In genomic region chr1:51612349-51612982, GRCh38 we compare ENCODE assay signal across 21 cellular contexts. TPM values are rescaled to one million over a fixed set of nuclear protein-coding genes. Genes with fewer than 3 reads are reported as not detected.
DNase-seq lines count a peak whose midpoint lies in the region; ATAC-seq, FAIRE-seq and TF ChIP-seq lines count a peak whose summit lies in the region.
"Had no signal": no experiment of that assay in that cellular context is flagged by ENCODE, and none has a peak within 500 bp of the region (broad histone marks: within the 10 kb centered on the region; RNA-seq: fewer than 3 reads in every experiment).

No MANE protein-coding gene starts in this region.

- no peaks in the 10 kb centered on the region for H3K9me2 ChIP-seq in PC-9 (ENCODE audit: insufficient read depth)

- H3K9me3 ChIP-seq in PC-9 (ENCODE audit: insufficient read depth, low read depth): no peaks in the 10 kb centered on the region
- H3K9me3 ChIP-seq in gastroesophageal sphincter: no peaks in the 10 kb centered on the region
- H3K9me3 ChIP-seq in smooth muscle cell (replicated peaks; ENCODE audit: low read depth): no peaks in the 10 kb centered on the region

- POLR2A ChIA-PET in PC-9 (lab: Charles Lee; ENCODE audit: unreplicated experiment): interaction anchor here (0.6 to 0.7 kb wide), 6 partner anchors 9 to 377 kb away, joined by 3 to 7 read pairs (median 4); no protein-coding TSS in a partner anchor

- TF ChIP-seq CTCF in PC-9 (conservative IDR thresholded peaks at IDR 0.05) (no peak), gastroesophageal sphincter (IDR thresholded peaks at IDR 0.05) (no peak), smooth muscle cell (IDR thresholded peaks at IDR 0.05; ENCODE audit: borderline replicate concordance, insufficient read depth, poor library complexity, severe bottlenecking) (no peak)

- no peak for TF ChIP-seq EP300 in gastroesophageal sphincter (IDR thresholded peaks at IDR 0.05)

- intact Hi-C loops in PC-9 (cut with micrococcal nuclease; ENCODE audit: unreplicated experiment): loop anchor here (1.0 kb wide), 1 partner anchor 43 kb away; no protein-coding TSS in a partner anchor

- H3F3A ChIP-seq in PC-9 (ENCODE audit: insufficient read depth, low read depth) (peaks cover 17% of the 10 kb centered on the region), smooth muscle cell (ENCODE audit: low read depth) (no peaks in the 10 kb centered on the region)

- peaks cover 37% of the 10 kb centered on the region for H3K4me1 ChIP-seq in PC-9 (replicated peaks; ENCODE audit: insufficient read depth)
- H3K4me1 ChIP-seq in gastroesophageal sphincter: peaks cover 0 to 44% (median 7%) of the 10 kb centered on the region in 3 donors
- no peaks in the 10 kb centered on the region for H3K4me1 ChIP-seq in smooth muscle cell (ENCODE audit: low read depth)

- no peak overlapping the region for H3K4me3 ChIP-seq in PC-9
- H3K4me3 ChIP-seq in gastroesophageal sphincter: no peak overlapping the region
- no peak overlapping the region for H3K4me3 ChIP-seq in smooth muscle cell
- H3K4me3 ChIP-seq: skin epidermis had no signal

- no peak overlapping the region for H3K9ac ChIP-seq in smooth muscle cell (ENCODE audit: low read depth)

- DNase-seq in PC-9 (peak in 1 of 2 experiments; percentile 85), smooth muscle cell (lab: John Stamatoyannopoulos, UW; ENCODE audit: unreplicated experiment) (no peak), NCI-H2227 (lab: John Stamatoyannopoulos, UW; ENCODE audit: unreplicated experiment) (no peak), NCI-H1417 treated with DMSO at 0.1 percent for 48 hours (lab: John Stamatoyannopoulos, UW) (no peak)
- DNase-seq in activated effector memory CD4-positive, alpha-beta T cell treated with Interleukin-2 at 50 U/mL for 16 hours: no peak
- DNase-seq: activated CD4-positive, alpha-beta memory T cell treated with anti-CD3 and anti-CD28 coated beads for 36 hours; activated naive CD8-positive, alpha-beta T cell treated with anti-CD3 and anti-CD28 coated beads for 36 hours; activated T-cell treated with anti-CD3 and anti-CD28 coated beads, Interleukin-2, amount 50 U/mL, for 24 hours; dermis blood vessel endothelial cell; DMS53; hippocampal formation; left colon; NCI-H2081; NCI-H524; nucleus accumbens; Right ventricle myocardium superior had no signal

- FAIRE-seq in G401.6 (lab: Jason Lieb, UNC): peak; percentile 94
- FAIRE-seq: GM19239 had no signal

- CTCF ChIA-PET in PC-9 (lab: Charles Lee): interaction anchor here (0.6 to 0.7 kb wide), 2 partner anchors 43 to 276 kb away, joined by 3 to 13 read pairs; no protein-coding TSS in a partner anchor

- BruUV-seq in PC-9 (replicated peaks; lab: Mats Ljungman, UMichigan): no TSS peak

- WGBS in gastroesophageal sphincter (ENCODE audit: low coverage in 1 of 2), 2 donors: 28 to 38% methylated on average over 5 of the region's 5 CpGs
- 28% methylated on average over 5 of the region's 5 CpGs for WGBS in smooth muscle cell (ENCODE audit: low lambda C conversion rate)

- H3K36me3 ChIP-seq in PC-9 (ENCODE audit: low read depth) (no peaks in the 10 kb centered on the region), gastroesophageal sphincter (no peaks in the 10 kb centered on the region), smooth muscle cell (ENCODE audit: low read depth) (no peaks in the 10 kb centered on the region)

- H3K79me2 ChIP-seq in PC-9 (ENCODE audit: low read depth) (peaks cover 5% of the 10 kb centered on the region), smooth muscle cell (ENCODE audit: low read depth) (peaks cover under 1% of the 10 kb centered on the region)

- H3K4me2 ChIP-seq in PC-9: peak overlapping the region; percentile 11; the same call in 1 of the 2 replicates
- H3K4me2 ChIP-seq in smooth muscle cell: no peak overlapping the region

- H3K27ac ChIP-seq in PC-9: 0 out of 2 replicates have a peak overlapping the region, but pooled peaks have one; percentile 11
- peak overlapping the region in 3 of 4 donors; percentile 24 to 48 (median 46) for H3K27ac ChIP-seq in gastroesophageal sphincter
- H3K27ac ChIP-seq in smooth muscle cell (ENCODE audit: low read depth): peak overlapping the region; percentile 7
- H3K27ac ChIP-seq: C4-2B, skin epidermis had no signal

- TF ChIP-seq POLR2A in gastroesophageal sphincter (IDR thresholded peaks at IDR 0.05): no peak

- H3K27me3 ChIP-seq in PC-9 (ENCODE audit: insufficient read depth, low read depth): no peaks in the 10 kb centered on the region
- no peaks in the 10 kb centered on the region for H3K27me3 ChIP-seq in gastroesophageal sphincter
- H3K27me3 ChIP-seq in smooth muscle cell (ENCODE audit: low read depth): no peaks in the 10 kb centered on the region

- ATAC-seq in gastroesophageal sphincter: no peak
- ATAC-seq: left colon had no signal

- H4K20me1 ChIP-seq in PC-9 (ENCODE audit: insufficient read depth) (no peaks in the 10 kb centered on the region), smooth muscle cell (ENCODE audit: low read depth) (no peaks in the 10 kb centered on the region)

- H2AFZ ChIP-seq in PC-9 (no peak overlapping the region), smooth muscle cell (ENCODE audit: low read depth) (no peak overlapping the region)

RNA-seq across cellular contexts. Expression of gene OSBPL9, which starts 4.4 kb away (rescaled TPM):
- total RNA-seq in PC-9 (2021): 149 and 188 TPM in 2 replicates
- 100 to 1,000 TPM in 1 of 4 donors, 10 to 100 TPM in 3; 56.9 to 110 (median 78.3) TPM for total RNA-seq in gastroesophageal sphincter
- total RNA-seq in smooth muscle cell: 112 and 117 TPM in 2 replicates
- polyA plus RNA-seq in smooth muscle cell: 64.4 and 66.7 TPM in 2 replicates
